1 cellular context compared by ENCODE assay signal in genomic region chr10:101299211-101299610, GRCh38.
TF ChIP-seq lines count a peak whose summit lies in the region.

No MANE protein-coding gene starts in this region.

TF ChIP-seq in GM12878, 131 proteins besides CTCF, POLR2A, EP300 and RAD21 (continued from another document):
- TF ChIP-seq ZNF687 (IDR thresholded peaks at IDR 0.05) (no peak), HDAC2 (IDR thresholded peaks at IDR 0.05) (no peak), IKZF2 (IDR thresholded peaks at IDR 0.05) (no peak), BHLHE40 (IDR thresholded peaks at IDR 0.05; ENCODE audit: borderline replicate concordance in 1 of 2, low read depth in 2 of 2, low read length in 1 of 2) (0 out of 4 replicates have a peak, but pooled peaks of 1 of the 2 experiments have one; percentile 10)
